In the genomic region with DNA sequence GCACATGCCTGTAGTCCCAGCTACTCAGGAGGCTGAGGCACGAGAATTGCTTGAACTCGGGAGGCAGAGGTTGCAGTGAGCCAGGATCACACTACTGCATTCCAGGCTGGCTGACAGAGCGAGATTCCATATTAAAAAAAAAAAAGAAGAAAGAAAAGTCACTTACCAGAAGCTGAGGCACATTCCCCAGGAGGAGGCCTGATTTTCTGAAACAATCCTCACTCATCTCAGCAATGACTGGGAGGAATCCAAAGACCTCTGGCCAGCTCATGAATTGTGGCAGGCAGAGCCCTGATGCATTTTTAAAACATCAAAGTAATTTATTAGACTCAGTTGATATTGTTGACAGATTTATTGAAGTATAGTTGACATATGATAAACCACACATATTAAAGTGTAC, we compare ENCODE assay signal across 21 cellular contexts.
"Had no signal": no experiment of that assay in that cellular context is flagged by ENCODE, and none has a peak within 500 bp of the region (broad histone marks: within the 10 kb centered on the region; RNA-seq: fewer than 3 reads in every experiment).

No MANE protein-coding gene starts in this region.

- H3K36me3 ChIP-seq: colonic mucosa, esophagus squamous epithelium, left lung, ovary, prostate gland, spleen, thoracic aorta, upper lobe of left lung had no signal

- H3K4me3 Mint-ChIP-seq: activated CD4-positive, alpha-beta memory T cell treated with anti-CD3 and anti-CD28 coated beads for 36 hours; activated naive CD4-positive, alpha-beta T cell treated with anti-CD3 and anti-CD28 coated beads, Interleukin-2, amount 50 U/mL, for 24 hours; natural killer cell treated with Interleukin-12 subunit alpha and Interleukin-12 subunit beta and Interleukin-15 and Interleukin-18, amount 100 ng/mL, for 72 hours had no signal

- H3K9me3 ChIP-seq: colonic mucosa, esophagus squamous epithelium, left lung, ovary, prostate gland, spleen, thoracic aorta, upper lobe of left lung had no signal

- H3K27me3 ChIP-seq: colonic mucosa, dorsolateral prefrontal cortex, esophagus squamous epithelium, left lung, ovary, spleen, upper lobe of left lung had no signal

- ATAC-seq: left lung; natural killer cell treated with Interleukin-12 subunit alpha and Interleukin-12 subunit beta and Interleukin-15 and Interleukin-18, amount 100 ng/mL, for 72 hours had no signal

- H3K36me3 Mint-ChIP-seq: activated CD4-positive, alpha-beta memory T cell treated with anti-CD3 and anti-CD28 coated beads for 36 hours; activated naive CD4-positive, alpha-beta T cell treated with anti-CD3 and anti-CD28 coated beads, Interleukin-2, amount 50 U/mL, for 24 hours; natural killer cell treated with Interleukin-12 subunit alpha and Interleukin-12 subunit beta and Interleukin-15 and Interleukin-18, amount 100 ng/mL, for 72 hours had no signal

- H3K27ac ChIP-seq: colonic mucosa, dorsolateral prefrontal cortex, esophagus squamous epithelium, left lung, ovary, prostate gland, spleen, upper lobe of left lung had no signal

- DNase-seq: activated CD4-positive, alpha-beta memory T cell treated with anti-CD3 and anti-CD28 coated beads for 36 hours; activated CD4-positive, alpha-beta T cell treated with anti-CD3 and anti-CD28 coated beads for 48 hours; activated gamma-delta T cell; activated T-cell treated with anti-CD3 and anti-CD28 coated beads for 4 hours; aorta; colonic mucosa; dorsolateral prefrontal cortex; esophagus squamous epithelium; kidney glomerular epithelial cell; left lung; mammary epithelial cell; midbrain; ovary; spleen; stimulated activated CD4-positive, alpha-beta T cell treated with anti-CD3 and anti-CD28 coated beads, Interleukin-4, amount 100 ng/mL, for 1 hour; stimulated activated naive CD4-positive, alpha-beta T cell treated with Interleukin-2 at 50 U/mL for 16 hours; upper lobe of left lung had no signal

- H3K9me3 Mint-ChIP-seq: activated CD4-positive, alpha-beta memory T cell treated with anti-CD3 and anti-CD28 coated beads for 36 hours; activated naive CD4-positive, alpha-beta T cell treated with anti-CD3 and anti-CD28 coated beads, Interleukin-2, amount 50 U/mL, for 24 hours; natural killer cell treated with Interleukin-12 subunit alpha and Interleukin-12 subunit beta and Interleukin-15 and Interleukin-18, amount 100 ng/mL, for 72 hours had no signal

- H3K4me3 ChIP-seq: colonic mucosa, dorsolateral prefrontal cortex, esophagus squamous epithelium, left lung, ovary, prostate gland, spleen, thoracic aorta, upper lobe of left lung had no signal

- H3K27me3 Mint-ChIP-seq: activated CD4-positive, alpha-beta memory T cell treated with anti-CD3 and anti-CD28 coated beads for 36 hours; activated naive CD4-positive, alpha-beta T cell treated with anti-CD3 and anti-CD28 coated beads, Interleukin-2, amount 50 U/mL, for 24 hours had no signal

- H3K4me1 ChIP-seq: colonic mucosa, esophagus squamous epithelium, left lung, prostate gland, upper lobe of left lung had no signal

- H3K27ac Mint-ChIP-seq: activated CD4-positive, alpha-beta memory T cell treated with anti-CD3 and anti-CD28 coated beads for 36 hours; activated naive CD4-positive, alpha-beta T cell treated with anti-CD3 and anti-CD28 coated beads, Interleukin-2, amount 50 U/mL, for 24 hours; natural killer cell treated with Interleukin-12 subunit alpha and Interleukin-12 subunit beta and Interleukin-15 and Interleukin-18, amount 100 ng/mL, for 72 hours had no signal
